Comparison of ENCODE assay signal across 8 cellular contexts in the genomic region with DNA sequence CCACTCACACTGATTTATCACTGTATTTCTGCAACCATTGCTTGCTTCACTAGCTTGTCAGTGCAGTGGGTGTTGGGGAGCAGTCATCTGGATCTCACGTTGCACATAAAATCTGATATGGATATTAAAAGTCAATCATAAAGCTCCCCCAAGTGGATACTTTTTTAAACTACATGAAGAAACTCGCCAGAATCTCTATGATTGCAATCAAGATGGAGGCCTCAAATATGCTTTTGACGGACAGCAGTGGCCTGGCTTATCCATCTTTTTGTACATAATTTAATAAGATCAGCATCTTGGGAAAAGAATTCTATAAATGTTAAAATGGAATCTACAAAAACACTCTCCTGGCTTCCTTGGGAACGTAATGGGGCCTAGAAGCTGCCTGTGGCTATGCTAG.
DNase-seq lines count a peak whose midpoint lies in the region; ATAC-seq and TF ChIP-seq lines count a peak whose summit lies in the region.

No MANE protein-coding gene starts in this region.

- H2AFZ ChIP-seq in OCI-LY3 (ENCODE audit: low read depth, low read length), result peak overlapping the region; percentile 77

- no peak overlapping the region for H3K4me3 Mint-ChIP-seq in activated T-cell treated with anti-CD3 and anti-CD28 coated beads, Interleukin-2, amount 50 U/mL, for 4 hours

- no peaks in the 10 kb centered on the region for H3K9me3 ChIP-seq in OCI-LY3 (ENCODE audit: insufficient read depth, low read length)

- H3K9ac ChIP-seq in OCI-LY3 (ENCODE audit: low read length), result no peak overlapping the region

- no peaks in the 10 kb centered on the region for H3K4me1 Mint-ChIP-seq in activated T-cell treated with anti-CD3 and anti-CD28 coated beads, Interleukin-2, amount 50 U/mL, for 4 hours (ENCODE audit: low read depth)

- no peaks in the 10 kb centered on the region for H3K9me3 Mint-ChIP-seq in activated T-cell treated with anti-CD3 and anti-CD28 coated beads, Interleukin-2, amount 50 U/mL, for 4 hours

- H3K79me2 ChIP-seq in OCI-LY3 (ENCODE audit: low read length), result no peaks in the 10 kb centered on the region

- H3K27me3 Mint-ChIP-seq in activated T-cell treated with anti-CD3 and anti-CD28 coated beads, Interleukin-2, amount 50 U/mL, for 4 hours (ENCODE audit: low read depth), result no peaks in the 10 kb centered on the region

- H4K20me1 ChIP-seq in OCI-LY3 (ENCODE audit: insufficient read depth, low read length), result no peaks in the 10 kb centered on the region

- in situ Hi-C loops in Caki2 (cut with HindIII; ENCODE audit: low pct_unique_long_range_greater_than_20kb, low sequenced_read_pairs), result no loop called here

- peaks cover 3% of the 10 kb centered on the region; the same call in 1 of the 2 replicates for H3K4me1 ChIP-seq in OCI-LY3 (ENCODE audit: low read length)

- no peak overlapping the region for H3K27ac ChIP-seq in OCI-LY3 (ENCODE audit: low read length)

- H3K36me3 Mint-ChIP-seq in activated T-cell treated with anti-CD3 and anti-CD28 coated beads, Interleukin-2, amount 50 U/mL, for 4 hours (ENCODE audit: insufficient read depth), result no peaks in the 10 kb centered on the region

- ATAC-seq in HG02885 (IDR thresholded peaks at IDR 0.05; ENCODE audit: poor library complexity, unreplicated experiment), result peak; percentile 59
- ATAC-seq in GM19324 (IDR thresholded peaks at IDR 0.05; ENCODE audit: low FRiP score, unreplicated experiment), result no peak
- no peak for ATAC-seq in GM19452 (IDR thresholded peaks at IDR 0.05; ENCODE audit: unreplicated experiment)
- ATAC-seq in activated T-cell treated with anti-CD3 and anti-CD28 coated beads, Interleukin-2, amount 50 U/mL, for 4 hours, result no peak
- ATAC-seq in HG02884 (IDR thresholded peaks at IDR 0.05; ENCODE audit: unreplicated experiment), result no peak

- H3K4me3 ChIP-seq in OCI-LY3 (ENCODE audit: low read length) (no peak overlapping the region), fibroblast of pulmonary artery (replicated peaks; ENCODE audit: low read depth, low read length) (no peak overlapping the region)

- DNase-seq in Caki2 (ENCODE audit: low read depth) (peak; percentile 31), fibroblast of pulmonary artery (ENCODE audit: low read depth) (peak; percentile 70)
- no peak for DNase-seq in activated T-cell treated with anti-CD3 and anti-CD28 coated beads, Interleukin-2, amount 50 U/mL, for 4 hours

- H3K36me3 ChIP-seq in OCI-LY3 (replicated peaks; ENCODE audit: low read depth, low read length), result no peaks in the 10 kb centered on the region

- H3K4me2 ChIP-seq in OCI-LY3 (ENCODE audit: low read length), result no peak overlapping the region; the same call in 1 of the 2 replicates

- TF ChIP-seq CTCF in OCI-LY3 (IDR thresholded peaks at IDR 0.05; ENCODE audit: low read depth, low read length) (peak; percentile 60), fibroblast of pulmonary artery (IDR thresholded peaks at IDR 0.05; ENCODE audit: low read length, missing control alignments) (peak; percentile 38)

- no peaks in the 10 kb centered on the region for H3K27me3 ChIP-seq in OCI-LY3 (ENCODE audit: low read depth, low read length)
